ENCODE assay signal across 22 cellular contexts in genomic region chr20:2814076-2814475, GRCh38. TPM values are rescaled to one million over a fixed set of nuclear protein-coding genes. Genes with fewer than 3 reads are reported as not detected.
DNase-seq lines count a peak whose midpoint lies in the region; ATAC-seq and TF ChIP-seq lines count a peak whose summit lies in the region.
"Had no signal": no experiment of that assay in that cellular context is flagged by ENCODE, and none has a peak within 500 bp of the region (broad histone marks: within the 10 kb centered on the region; RNA-seq: fewer than 3 reads in every experiment).

No MANE protein-coding gene starts in this region.

- DNase-seq in EL: peak; percentile 41
- DNase-seq in NCI-H82 (lab: John Stamatoyannopoulos, UW): peak; percentile 74
- DNase-seq in chondrocyte (ENCODE audit: low spot score): no peak
- peak; percentile 27 for DNase-seq in osteocyte (ENCODE audit: extremely low spot score, unreplicated experiment)
- no peak for DNase-seq in putamen (ENCODE audit: low spot score)
- no peak for DNase-seq in GM20000 (ENCODE audit: low spot score)
- DNase-seq in naive thymus-derived CD8-positive, alpha-beta T cell: no peak
- DNase-seq: activated CD8-positive, alpha-beta T cell treated with anti-CD3 and anti-CD28 coated beads, Interleukin-2, amount 10 ng/mL, durations not matched to agents 7 days and 5 days; CD8-positive, alpha-beta memory T cell; DMS153; heart right ventricle; left ventricle myocardium inferior; NCI-H1436 treated with DMSO at 0.1 percent for 48 hours; testis had no signal

- ATAC-seq in HG02938 (IDR thresholded peaks at IDR 0.05; ENCODE audit: unreplicated experiment): no peak
- ATAC-seq in naive thymus-derived CD8-positive, alpha-beta T cell: no peak
- ATAC-seq: activated CD8-positive, alpha-beta T cell treated with anti-CD3 and anti-CD28 coated beads, Interleukin-2, amount 10 ng/mL, durations not matched to agents 7 days and 5 days; GM12878; stimulated activated memory B cell treated with anti-CD40 and anti-IgM and Interleukin-4, amounts not matched to agents 10 μg/mL and 1 μg/mL and 100 μg/mL, for 72 hours had no signal

- H3K27ac Mint-ChIP-seq in chondrocyte (ENCODE audit: unreplicated experiment) (peak overlapping the region; percentile 70), osteocyte (ENCODE audit: unreplicated experiment) (peak overlapping the region; percentile 55)
- peak overlapping the region in 2 of 10 donors; percentile 11 to 60 for H3K27ac Mint-ChIP-seq in naive thymus-derived CD8-positive, alpha-beta T cell
- H3K27ac Mint-ChIP-seq: activated CD8-positive, alpha-beta T cell treated with anti-CD3 and anti-CD28 coated beads, Interleukin-2, amount 10 ng/mL, durations not matched to agents 7 days and 5 days; CD8-positive, alpha-beta memory T cell; progenitor cell of endocrine pancreas; stimulated activated memory B cell treated with anti-CD40 and anti-IgM and Interleukin-4, amounts not matched to agents 10 μg/mL and 1 μg/mL and 100 μg/mL, for 72 hours had no signal

- H3K4me1 Mint-ChIP-seq in chondrocyte (ENCODE audit: low read depth) (peaks cover 23% of the 10 kb centered on the region), osteocyte (ENCODE audit: unreplicated experiment) (peaks cover 43% of the 10 kb centered on the region)
- H3K4me1 Mint-ChIP-seq in naive thymus-derived CD8-positive, alpha-beta T cell: peaks cover 0 to 7% (median 3%) of the 10 kb centered on the region in 4 donors
- H3K4me1 Mint-ChIP-seq: CD8-positive, alpha-beta memory T cell; stimulated activated memory B cell treated with anti-CD40 and anti-IgM and Interleukin-4, amounts not matched to agents 10 μg/mL and 1 μg/mL and 100 μg/mL, for 72 hours had no signal

- H3K36me3 Mint-ChIP-seq in chondrocyte (ENCODE audit: low read depth) (peaks cover 9% of the 10 kb centered on the region), osteocyte (ENCODE audit: unreplicated experiment) (peaks cover under 1% of the 10 kb centered on the region)
- H3K36me3 Mint-ChIP-seq in naive thymus-derived CD8-positive, alpha-beta T cell: peaks cover 0 to 14% (median 10%) of the 10 kb centered on the region in 3 donors
- H3K36me3 Mint-ChIP-seq: stimulated activated memory B cell treated with anti-CD40 and anti-IgM and Interleukin-4, amounts not matched to agents 10 μg/mL and 1 μg/mL and 100 μg/mL, for 72 hours had no signal

- H3K27me3 Mint-ChIP-seq in chondrocyte (ENCODE audit: low read depth) (peaks cover 2% of the 10 kb centered on the region), osteocyte (ENCODE audit: unreplicated experiment) (peaks cover 1% of the 10 kb centered on the region)
- H3K27me3 Mint-ChIP-seq in naive thymus-derived CD8-positive, alpha-beta T cell: peaks cover 11 to 26% (median 23%) of the 10 kb centered on the region in 5 donors

- H3K4me3 Mint-ChIP-seq in chondrocyte (ENCODE audit: unreplicated experiment) (no peak overlapping the region), osteocyte (ENCODE audit: unreplicated experiment) (no peak overlapping the region)
- H3K4me3 Mint-ChIP-seq in naive thymus-derived CD8-positive, alpha-beta T cell: no peak overlapping the region
- H3K4me3 Mint-ChIP-seq: activated CD8-positive, alpha-beta T cell treated with anti-CD3 and anti-CD28 coated beads, Interleukin-2, amount 10 ng/mL, durations not matched to agents 7 days and 5 days; CD8-positive, alpha-beta memory T cell; neural crest cell; stimulated activated memory B cell treated with anti-CD40 and anti-IgM and Interleukin-4, amounts not matched to agents 10 μg/mL and 1 μg/mL and 100 μg/mL, for 72 hours had no signal

- TF ChIP-seq CTCF in chondrocyte (IDR thresholded peaks at IDR 0.05) (no peak), osteocyte (IDR thresholded peaks at IDR 0.05) (no peak), GM20000 (IDR thresholded peaks at IDR 0.05; ENCODE audit: extremely low read depth, missing control alignments) (no peak)

- POLR2A ChIA-PET in naive thymus-derived CD8-positive, alpha-beta T cell (lab: Charles Lee): no interaction called here

- H3K9me3 Mint-ChIP-seq in chondrocyte (ENCODE audit: low read depth) (peaks cover 15% of the 10 kb centered on the region), osteocyte (ENCODE audit: unreplicated experiment) (peaks cover 12% of the 10 kb centered on the region)
- peaks cover 0 to 17% (median 10%) of the 10 kb centered on the region in 9 donors for H3K9me3 Mint-ChIP-seq in naive thymus-derived CD8-positive, alpha-beta T cell

RNA-seq across cellular contexts. Expression of gene C20orf141, which starts 0.7 kb away (rescaled TPM):
- total RNA-seq in chondrocyte (not detected in 3 replicates), osteocyte (not detected in 2 replicates)
- not detected for total RNA-seq in naive thymus-derived CD8-positive, alpha-beta T cell
- polyA plus RNA-seq in naive thymus-derived CD8-positive, alpha-beta T cell: not detected
- total RNA-seq: activated CD8-positive, alpha-beta T cell treated with anti-CD3 and anti-CD28 coated beads, Interleukin-2, amount 10 ng/mL, durations not matched to agents 7 days and 5 days; breast epithelium; CD8-positive, alpha-beta memory T cell; GM12878; heart right ventricle; left ventricle myocardium inferior; MCF 10A; neural crest cell; progenitor cell of endocrine pancreas; skeletal muscle tissue had no signal
- polyA plus RNA-seq: CD8-positive, alpha-beta memory T cell; GM12878; heart right ventricle had no signal

RNA-seq across cellular contexts. Expression of gene TMEM239, which starts 2.1 kb away (rescaled TPM):
- total RNA-seq in chondrocyte (not detected in 3 replicates), osteocyte (not detected in 2 replicates)
- total RNA-seq in naive thymus-derived CD8-positive, alpha-beta T cell: not detected
- not detected for polyA plus RNA-seq in naive thymus-derived CD8-positive, alpha-beta T cell
- total RNA-seq: activated CD8-positive, alpha-beta T cell treated with anti-CD3 and anti-CD28 coated beads, Interleukin-2, amount 10 ng/mL, durations not matched to agents 7 days and 5 days; CD8-positive, alpha-beta memory T cell; GM12878; heart right ventricle; left ventricle myocardium inferior; MCF 10A; neural crest cell; progenitor cell of endocrine pancreas; skeletal muscle tissue had no signal
- polyA plus RNA-seq: CD8-positive, alpha-beta memory T cell; GM12878; heart right ventricle had no signal

RNA-seq across cellular contexts. Expression of gene CPXM1, which starts 13.6 kb away (rescaled TPM):
- total RNA-seq in chondrocyte (6.2 to 6.4 TPM (median 6.3 TPM) in 3 replicates), osteocyte (84.0 and 85.8 TPM in 2 replicates)
- total RNA-seq in naive thymus-derived CD8-positive, alpha-beta T cell: under 1 TPM in 1 of 2 experiments, not detected in 1; 0.39 TPM
- polyA plus RNA-seq in naive thymus-derived CD8-positive, alpha-beta T cell: under 1 TPM; 0.27 to 0.56 (median 0.31) TPM
- total RNA-seq: MCF 10A had no signal
- polyA plus RNA-seq: CD8-positive, alpha-beta memory T cell had no signal

RNA-seq across cellular contexts. Expression of gene PCED1A, which starts 26.4 kb away (rescaled TPM):
- total RNA-seq in chondrocyte (34.0 to 45.8 TPM (median 37.3 TPM) in 3 replicates), osteocyte (68.3 and 80.8 TPM in 2 replicates)
- 100 to 1,000 TPM in 1 of 2 experiments, 10 to 100 TPM in 1; 89.5 to 101 TPM for total RNA-seq in naive thymus-derived CD8-positive, alpha-beta T cell
- polyA plus RNA-seq in naive thymus-derived CD8-positive, alpha-beta T cell: 10 to 100 TPM; 21.9 to 29.6 (median 23.6) TPM

RNA-seq across cellular contexts. Expression of gene VPS16, which starts 26.5 kb away (rescaled TPM):
- total RNA-seq in chondrocyte: 29.9 to 40.7 TPM (median 32.7 TPM) in 3 replicates
- 45.2 and 51.1 TPM in 2 replicates for total RNA-seq in osteocyte
- total RNA-seq in naive thymus-derived CD8-positive, alpha-beta T cell: 10 to 100 TPM; 57.6 to 57.8 TPM
- 10 to 100 TPM; 34.6 to 40.6 (median 39.3) TPM for polyA plus RNA-seq in naive thymus-derived CD8-positive, alpha-beta T cell

Comparison
In these comparisons a context has a peak if more than half of its experiments do, and no peak if none do; other contexts are left out.
1. DNase-seq: peak in EL (single experiment), NCI-H82 (single experiment) and osteocyte (single experiment); none in chondrocyte (single experiment), putamen (single experiment), GM20000 (single experiment) and naive thymus-derived CD8-positive, alpha-beta T cell (0 of 10).
2. RNA of gene CPXM1, which starts 13.6 kb away (total RNA-seq): 84.0 to 85.8 TPM in osteocyte; 6.2 to 6.4 TPM in chondrocyte and 0.39 TPM in naive thymus-derived CD8-positive, alpha-beta T cell; every median in the first group is over 10 times any median in the second.